8 cellular contexts compared by ENCODE assay signal in the genomic region with DNA sequence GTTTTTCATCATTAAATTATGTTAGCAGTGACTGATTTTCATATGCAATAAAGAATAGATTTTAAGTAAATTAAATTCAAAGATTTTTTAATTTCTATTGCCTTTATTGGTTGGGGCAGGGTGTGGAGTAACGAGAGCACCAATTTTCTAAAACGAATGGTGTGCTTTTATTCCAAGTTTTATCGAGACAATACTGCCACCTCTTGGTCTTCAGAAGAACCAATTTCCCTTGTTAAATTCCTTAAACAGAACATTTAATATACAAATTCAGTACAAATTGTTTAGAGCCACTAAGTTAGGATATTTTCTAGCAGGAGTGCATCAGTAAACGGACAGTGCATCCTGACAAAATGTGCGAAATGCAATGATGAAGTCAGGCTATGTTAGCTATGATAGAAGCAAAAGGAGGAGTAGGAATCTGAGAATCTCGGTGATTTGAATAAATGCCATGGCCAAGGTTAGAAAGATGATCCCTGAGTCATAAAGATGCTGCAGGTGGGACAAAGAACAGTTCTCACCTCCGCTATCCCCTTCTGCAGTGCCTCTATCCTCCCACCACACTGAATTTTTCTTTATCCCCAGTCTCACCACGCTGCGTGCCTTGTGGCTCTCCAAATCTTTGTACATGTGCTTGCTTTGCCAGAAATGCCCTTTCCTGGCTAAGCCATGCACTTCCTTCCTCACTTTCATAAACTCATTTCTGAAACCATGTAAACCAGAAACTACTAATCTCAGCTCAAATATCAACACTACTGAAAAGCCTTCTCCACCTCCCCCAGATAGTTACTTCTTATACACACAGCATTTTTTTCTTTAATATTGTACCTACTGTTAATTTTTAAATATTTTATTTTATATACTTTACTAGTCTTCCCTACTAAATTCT. TPM values are rescaled to one million over a fixed set of nuclear protein-coding genes. Genes with fewer than 3 reads are reported as not detected.
DNase-seq lines count a peak whose midpoint lies in the region; ATAC-seq, FAIRE-seq and TF ChIP-seq lines count a peak whose summit lies in the region.

No MANE protein-coding gene starts in this region.

- DNase-seq in NCI-H510A treated with DMSO at 0.1 percent for 48 hours (lab: John Stamatoyannopoulos, UW) (peak; percentile 23), NCI-H510A (lab: John Stamatoyannopoulos, UW) (no peak), NCI-H1105 (lab: John Stamatoyannopoulos, UW) (peak; percentile 29), K562 (ENCODE audit: extremely low read depth in 1 of 4, low spot score in 3 of 4) (peak; percentile 35 to 50 (median 44)), left lobe of liver (ENCODE audit: low spot score) (no peak)

- no TSS peak for BruUV-seq in K562 (replicated peaks; lab: Mats Ljungman, UMichigan)

- peak; percentile 82 for FAIRE-seq in K562 (lab: Jason Lieb, UNC)

- no peak for TF ChIP-seq POLR2A in K562 (conservative IDR thresholded peaks at IDR 0.05)

- POLR2A ChIA-PET in K562 (lab: Yijun Ruan, JAX), result interaction anchor here (0.7 kb wide), 1 partner anchor 216 kb away, joined by 3 read pairs; a partner anchor contains a TSS

- intact Hi-C loops in K562 (cut with micrococcal nuclease), result loop anchor here (1.0 to 2.0 kb wide), 4 partner anchors 216 to 522 kb away; a partner anchor contains a TSS

- no peaks in the 10 kb centered on the region for H3K4me1 ChIP-seq in K562 (replicated peaks in 1 of 2; ENCODE audit: control insufficient read depth in 2 of 2, insufficient read depth in 2 of 2, low read length in 2 of 2)

- H3K9me3 ChIP-seq in K562 (replicated peaks; ENCODE audit: control insufficient read depth, insufficient read depth, low read depth, low read length), result no peaks in the 10 kb centered on the region

- no peaks in the 10 kb centered on the region for H4K20me1 ChIP-seq in K562 (replicated peaks; ENCODE audit: control insufficient read depth, insufficient read depth, low read length)

- peak; percentile 50 to 82 (median 64); a peak in 4 of 6 replicates for TF ChIP-seq CTCF in K562 (IDR thresholded peaks at IDR 0.05 in 2 of 3, conservative IDR thresholded peaks at IDR 0.05 in 1 of 3; ENCODE audit: insufficient read depth in 2 of 3, low read depth in 1 of 3, low read length in 3 of 3)

- no peak overlapping the region for H3K9ac ChIP-seq in K562 (ENCODE audit: insufficient read depth in 1 of 2, low read depth in 2 of 2, low read length in 2 of 2)

- H3K79me2 ChIP-seq in K562 (ENCODE audit: control insufficient read depth, insufficient read depth, low read length), result no peaks in the 10 kb centered on the region

- H2AFZ ChIP-seq in K562 (ENCODE audit: low read depth, low read length), result no peak overlapping the region

- no peak overlapping the region for H3K4me3 ChIP-seq in K562

- peak; percentile 83 to 88 for TF ChIP-seq RAD21 in K562 (CRISPR knock-in tag; conservative IDR thresholded peaks at IDR 0.05 in 1 of 2, IDR thresholded peaks at IDR 0.05 in 1 of 2)

- H3K36me3 ChIP-seq in K562 (ENCODE audit: control insufficient read depth, insufficient read depth, low read length), result no peaks in the 10 kb centered on the region

- H3K27ac ChIP-seq in K562 (ENCODE audit: extremely low read depth, low read depth, low read length), result no peak overlapping the region

- peaks cover 0 to 15% of the 10 kb centered on the region in 2 experiments; a peak in 2 of 5 replicates for H3K27me3 ChIP-seq in K562 (ENCODE audit: control insufficient read depth in 2 of 2, insufficient read depth in 2 of 2, low read length in 2 of 2)

- H3K9me1 ChIP-seq in K562 (ENCODE audit: control insufficient read depth, insufficient read depth, low read length), result no peaks in the 10 kb centered on the region

- TF ChIP-seq EP300 in K562 (IDR thresholded peaks at IDR 0.05; ENCODE audit: low read length), result no peak

- ATAC-seq in K562, result peak; percentile 80
- ATAC-seq in left lobe of liver, result peak; percentile 73
- no peak for ATAC-seq in HG03280 (IDR thresholded peaks at IDR 0.05; ENCODE audit: unreplicated experiment)
- no peak for ATAC-seq in GM19023 (IDR thresholded peaks at IDR 0.05; ENCODE audit: unreplicated experiment)
- ATAC-seq in HG03520 (IDR thresholded peaks at IDR 0.05; ENCODE audit: unreplicated experiment), result no peak

- in situ Hi-C loops in K562 (cut with MboI), result no loop called here

- H3K4me2 ChIP-seq in K562 (ENCODE audit: insufficient read depth, low read length), result no peak overlapping the region

- CTCF ChIA-PET in K562 (lab: Yijun Ruan, JAX; ENCODE audit: low intra/inter-chr PET ratio), result interaction anchor here (0.7 to 2.4 kb wide), 7 partner anchors 79 to 534 kb away, joined by 3 to 35 read pairs (median 4); no protein-coding TSS in a partner anchor

- under 1% methylated on average over 9 of the region's 9 CpGs for WGBS in K562 (ENCODE audit: insufficient coverage, low coverage, missing lambda C conversion rate)

TF ChIP-seq in K562, 482 proteins besides CTCF, POLR2A, EP300 and RAD21:
- TF ChIP-seq, protein P1, sequence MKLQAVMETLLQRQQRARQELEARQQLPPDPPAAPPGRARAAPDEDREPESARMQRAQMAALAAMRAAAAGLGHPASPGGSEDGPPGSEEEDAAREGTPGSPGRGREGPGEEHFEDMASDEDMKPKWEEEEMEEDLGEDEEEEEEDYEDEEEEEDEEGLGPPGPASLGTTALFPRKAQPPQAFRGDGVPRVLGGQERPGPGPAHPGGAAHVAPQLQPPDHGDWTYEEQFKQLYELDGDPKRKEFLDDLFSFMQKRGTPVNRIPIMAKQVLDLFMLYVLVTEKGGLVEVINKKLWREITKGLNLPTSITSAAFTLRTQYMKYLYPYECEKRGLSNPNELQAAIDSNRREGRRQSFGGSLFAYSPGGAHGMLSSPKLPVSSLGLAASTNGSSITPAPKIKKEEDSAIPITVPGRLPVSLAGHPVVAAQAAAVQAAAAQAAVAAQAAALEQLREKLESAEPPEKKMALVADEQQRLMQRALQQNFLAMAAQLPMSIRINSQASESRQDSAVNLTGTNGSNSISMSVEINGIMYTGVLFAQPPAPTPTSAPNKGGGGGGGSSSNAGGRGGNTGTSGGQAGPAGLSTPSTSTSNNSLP (IDR thresholded peaks at IDR 0.05; ENCODE audit: borderline replicate concordance, low read depth, low read length), result peak; percentile 61; the same call in 1 of the 2 replicates
- TF ChIP-seq DNMT1 (IDR thresholded peaks at IDR 0.05) (no peak), ATF7 (IDR thresholded peaks at IDR 0.05) (0 out of 2 replicates have a peak, but pooled peaks have one; percentile 15), SMC3 (conservative IDR thresholded peaks at IDR 0.05; ENCODE audit: insufficient read depth, low read depth, low read length) (peak; percentile 75), GABPA (tag; conservative IDR thresholded peaks at IDR 0.05; ENCODE audit: low read depth) (peak; percentile 31; the same call in 1 of the 2 replicates), SMARCE1 (IDR thresholded peaks at IDR 0.05) (no peak)
- TF ChIP-seq, protein P2, sequence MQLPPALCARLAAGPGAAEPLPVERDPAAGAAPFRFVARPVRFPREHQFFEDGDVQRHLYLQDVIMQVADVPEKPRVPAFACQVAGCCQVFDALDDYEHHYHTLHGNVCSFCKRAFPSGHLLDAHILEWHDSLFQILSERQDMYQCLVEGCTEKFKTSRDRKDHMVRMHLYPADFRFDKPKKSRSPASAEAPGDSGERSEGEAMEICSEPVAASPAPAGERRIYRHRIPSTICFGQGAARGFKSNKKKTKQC (CRISPR knock-in tag; IDR thresholded peaks at IDR 0.05), result no peak

RNA-seq across cellular contexts. Expression of a gene that starts 31.9 kb away (rescaled TPM):
- total RNA-seq in K562 (2011; cell fraction: chromatin; rRNA removed; ENCODE audit: low replicate concordance), result 3.1 and 5.6 TPM in 2 replicates
- total RNA-seq in K562 (2011; cell fraction: nucleolus; rRNA removed), result 0.92 and 1.2 TPM in 2 replicates
- 3.9 and 6.5 TPM in 2 replicates for total RNA-seq in K562 (2011; cell fraction: nucleoplasm; rRNA removed)
- total RNA-seq in K562 (2014; rRNA removed), result 0.54 and 0.73 TPM in 2 replicates
- 1.7 and 2.4 TPM in 2 replicates for total RNA-seq in K562 (2014; rRNA removed; fragmentation: Illumina TruSeq; extraction: Trizol)
- 1.5 and 1.8 TPM in 2 replicates for total RNA-seq in K562 (2015; rRNA removed; fragmentation: Illumina TruSeq; extraction: Trizol)
- total RNA-seq in K562 (2021), result 2.1 and 2.9 TPM in 2 replicates
- 1.9 and 2.5 TPM in 2 replicates for polyA plus RNA-seq in K562 (2011; rRNA removed)
- polyA plus RNA-seq in K562 (2011; cell fraction: cytosol; rRNA removed), result 0.51 and 0.66 TPM in 2 replicates
- polyA plus RNA-seq in K562 (2011; cell fraction: nucleus; rRNA removed), result 1.7 and 1.9 TPM in 2 replicates
- polyA plus RNA-seq in K562 (2012), result 0.98 and 2.4 TPM in 2 replicates
- polyA plus RNA-seq in K562 (2014; fragmentation: Illumina TruSeq; extraction: Trizol), result 2.0 TPM in 2 replicates
- under 1 TPM; 0.71 to 0.75 TPM for polyA plus RNA-seq in K562 (2014; fragmentation: Nextera tagmentation; extraction: Ambion mirVana)
- polyA plus RNA-seq in K562 (2014; rRNA removed), result 1.4 and 1.8 TPM in 2 replicates
- polyA minus RNA-seq in K562 (2011; rRNA and poly(A)+ RNA removed), result 1.5 and 1.6 TPM in 2 replicates
- not detected in 2 replicates for polyA minus RNA-seq in K562 (2011; cell fraction: cytosol; rRNA and poly(A)+ RNA removed)
- polyA minus RNA-seq in K562 (2011; cell fraction: nucleus; rRNA and poly(A)+ RNA removed), result 2.0 and 4.6 TPM in 2 replicates
- total RNA-seq in left lobe of liver, result 2.1 TPM

Comparison
In these comparisons a context has a peak if more than half of its experiments do, and no peak if none do; other contexts are left out.
1. DNase-seq: peak in NCI-H510A treated with DMSO at 0.1 percent for 48 hours (single experiment), NCI-H1105 (single experiment) and K562 (4 of 4); none in NCI-H510A (single experiment) and left lobe of liver (single experiment).
2. ATAC-seq: peak in K562 (single experiment) and left lobe of liver (single experiment); none in HG03280 (single experiment), GM19023 (single experiment) and HG03520 (single experiment).